Comparison of ENCODE assay signal across 8 cellular contexts in the genomic region with DNA sequence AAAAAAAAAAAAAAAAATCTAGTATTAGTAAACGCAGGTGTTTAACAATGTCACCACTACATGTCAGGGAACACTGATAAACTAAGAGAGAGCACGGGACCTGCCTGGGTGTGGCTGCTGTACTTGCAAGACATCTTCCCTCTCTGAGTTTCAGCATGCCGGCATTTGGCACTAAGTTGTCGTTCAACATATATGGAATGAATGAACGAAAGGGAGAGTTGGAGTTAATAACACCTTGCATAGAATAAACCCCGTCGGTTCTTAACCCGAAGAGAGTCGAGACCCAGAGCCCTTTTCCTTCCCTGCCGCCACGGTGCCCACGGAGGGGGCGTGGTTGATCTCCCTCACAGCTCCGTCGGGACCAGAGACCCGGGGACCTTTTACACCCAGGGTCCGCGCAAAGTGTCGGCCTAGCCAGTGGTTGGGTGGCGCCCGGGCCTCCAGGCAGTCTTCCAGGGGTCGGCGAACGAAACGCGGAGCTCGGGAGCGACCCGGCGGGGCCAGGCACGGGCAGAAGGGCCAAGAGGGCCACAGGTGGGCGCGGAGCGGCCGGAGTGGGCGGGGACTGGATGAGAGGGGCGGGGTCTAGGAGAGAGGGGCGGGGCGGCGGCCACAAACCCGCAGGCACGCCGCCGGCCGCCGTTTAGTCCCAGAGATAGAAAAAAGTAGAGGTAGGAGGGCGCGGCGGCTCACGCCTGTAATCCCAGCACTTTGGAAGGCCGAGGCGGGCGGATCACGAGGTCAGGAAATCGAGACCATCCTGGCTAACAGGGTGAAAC. TPM values are rescaled to one million over a fixed set of nuclear protein-coding genes. Genes with fewer than 3 reads are reported as not detected.
DNase-seq lines count a peak whose midpoint lies in the region; ATAC-seq and TF ChIP-seq lines count a peak whose summit lies in the region.

No MANE protein-coding gene starts in this region.

- H3K27me3 Mint-ChIP-seq in activated CD8-positive, alpha-beta T cell treated with anti-CD3 and anti-CD28 coated beads for 36 hours, result no peaks in the 10 kb centered on the region

- peak overlapping the region in 1 of 2 experiments; percentile 55 for H3K4ac ChIP-seq in mesenchymal stem cell (ENCODE audit: low read depth in 1 of 2, low read length in 2 of 2)

- ATAC-seq in GM18498 (IDR thresholded peaks at IDR 0.05; ENCODE audit: unreplicated experiment) (peak; percentile 68), HG02870 (IDR thresholded peaks at IDR 0.05; ENCODE audit: unreplicated experiment) (peak; percentile 67)
- ATAC-seq in activated CD8-positive, alpha-beta T cell treated with anti-CD3 and anti-CD28 coated beads for 36 hours, result peak; percentile 81

- CTCF ChIA-PET in activated CD8-positive, alpha-beta T cell treated with anti-CD3 and anti-CD28 coated beads for 36 hours (lab: Charles Lee), result interaction anchor here (0.7 to 2.7 kb wide), 15 partner anchors 10 to 261 kb away, joined by 3 to 16 read pairs (median 4); partner anchors contain the start of gene ATP6V0E1

- H4K91ac ChIP-seq in mesenchymal stem cell (ENCODE audit: low read length), result peak overlapping the region; percentile 52

- peak overlapping the region; percentile 55 to 98 for H3K18ac ChIP-seq in mesenchymal stem cell (ENCODE audit: low read depth in 1 of 2, low read length in 2 of 2)

- DNase-seq in NCI-H460 (ENCODE audit: extremely low read depth, low read depth), result peak; percentile 40
- peak; percentile 71 for DNase-seq in activated CD8-positive, alpha-beta T cell treated with anti-CD3 and anti-CD28 coated beads for 36 hours
- peak; percentile 58 for DNase-seq in effector CD8-positive, alpha-beta T cell (lab: John Stamatoyannopoulos, UW)
- peak; percentile 76 for DNase-seq in mesenchymal stem cell
- DNase-seq in stimulated activated CD8-positive, alpha-beta memory T cell treated with anti-CD3 and anti-CD28 coated beads, Interleukin-12 subunit alpha, Interleukin-12 subunit beta, amount 100 ng/mL, for 24 hours (ENCODE audit: extremely low read depth), result peak; percentile 22
- no peak for DNase-seq in NCI-H2107 treated with DMSO at 0.1 percent for 48 hours (lab: John Stamatoyannopoulos, UW; ENCODE audit: unreplicated experiment)

- POLR2A ChIA-PET in activated CD8-positive, alpha-beta T cell treated with anti-CD3 and anti-CD28 coated beads for 36 hours (lab: Charles Lee), result interaction anchor here (0.6 to 2.7 kb wide), 3 partner anchors 26 to 188 kb away, joined by 3 to 14 read pairs (median 4); partner anchors contain the start of gene ATP6V0E1

- peak overlapping the region in 1 of 2 experiments; percentile 38 for H3K14ac ChIP-seq in mesenchymal stem cell (ENCODE audit: low read length in 2 of 2)

- no peaks in the 10 kb centered on the region for H3K9me3 ChIP-seq in mesenchymal stem cell (ENCODE audit: control insufficient read depth, low read length)

- H4K8ac ChIP-seq in mesenchymal stem cell (ENCODE audit: low read length), result peak overlapping the region; percentile 83

- WGBS in mesenchymal stem cell, result 13% methylated on average over 47 of the region's 55 CpGs

- no peak overlapping the region for H3K23ac ChIP-seq in mesenchymal stem cell (ENCODE audit: low read length in 2 of 2)

- no peak overlapping the region for H2BK120ac ChIP-seq in mesenchymal stem cell (ENCODE audit: low read depth, low read length)

- H2BK5ac ChIP-seq in mesenchymal stem cell (ENCODE audit: low read depth, low read length, poor library complexity, severe bottlenecking), result no peak overlapping the region

- peaks cover 34% of the 10 kb centered on the region for H3K4me1 Mint-ChIP-seq in activated CD8-positive, alpha-beta T cell treated with anti-CD3 and anti-CD28 coated beads for 36 hours (ENCODE audit: low read depth)

- H3K4me2 ChIP-seq in mesenchymal stem cell (ENCODE audit: low read length, poor library complexity, severe bottlenecking), result peak overlapping the region; percentile 65

- H3K27me3 ChIP-seq in mesenchymal stem cell (ENCODE audit: control insufficient read depth in 1 of 2, insufficient read depth in 1 of 2, low read length in 2 of 2), result no peaks in the 10 kb centered on the region

- no peaks in the 10 kb centered on the region for H3K9me3 Mint-ChIP-seq in activated CD8-positive, alpha-beta T cell treated with anti-CD3 and anti-CD28 coated beads for 36 hours

- no peak overlapping the region for H3K27ac ChIP-seq in mesenchymal stem cell (ENCODE audit: low read length, poor library complexity, severe bottlenecking)

- H3K36me3 Mint-ChIP-seq in activated CD8-positive, alpha-beta T cell treated with anti-CD3 and anti-CD28 coated beads for 36 hours (ENCODE audit: low read depth), result peaks cover 20% of the 10 kb centered on the region

- H3K4me3 ChIP-seq in mesenchymal stem cell (ENCODE audit: insufficient read depth in 1 of 2, low read depth in 1 of 2, low read length in 2 of 2), result peak overlapping the region; percentile 52 to 100

- peaks cover 0 to 16% of the 10 kb centered on the region in 2 experiments for H3K36me3 ChIP-seq in mesenchymal stem cell (ENCODE audit: control insufficient read depth in 1 of 2, insufficient read depth in 2 of 2, low read depth in 1 of 2, low read length in 2 of 2)

- intact Hi-C loops in activated CD8-positive, alpha-beta T cell treated with anti-CD3 and anti-CD28 coated beads for 36 hours (cut with micrococcal nuclease), result no loop called here

- peak overlapping the region; percentile 96 for H3K27ac Mint-ChIP-seq in activated CD8-positive, alpha-beta T cell treated with anti-CD3 and anti-CD28 coated beads for 36 hours

- no peak for TF ChIP-seq CTCF in activated CD8-positive, alpha-beta T cell treated with anti-CD3 and anti-CD28 coated beads for 36 hours (IDR thresholded peaks at IDR 0.05)

- H3K9ac ChIP-seq in mesenchymal stem cell (ENCODE audit: low read length), result peak overlapping the region; percentile 100

- H2BK15ac ChIP-seq in mesenchymal stem cell (ENCODE audit: low read depth, poor library complexity, severe bottlenecking), result no peak overlapping the region

- H3K79me1 ChIP-seq in mesenchymal stem cell (replicated peaks; ENCODE audit: low read length, poor library complexity, severe bottlenecking), result peaks cover 19% of the 10 kb centered on the region

- peak overlapping the region; percentile 100 for H3K4me3 Mint-ChIP-seq in activated CD8-positive, alpha-beta T cell treated with anti-CD3 and anti-CD28 coated beads for 36 hours

- H3K4me1 ChIP-seq in mesenchymal stem cell (ENCODE audit: control insufficient read depth, insufficient read depth, low read depth, low read length), result peaks cover 16% of the 10 kb centered on the region

- H2AFZ ChIP-seq in mesenchymal stem cell (ENCODE audit: low read depth, low read length), result peak overlapping the region; percentile 98

- peak overlapping the region; percentile 28 to 77 for H2BK12ac ChIP-seq in mesenchymal stem cell (ENCODE audit: low read length in 2 of 2)

- H2AK5ac ChIP-seq in mesenchymal stem cell (ENCODE audit: low read length, severe bottlenecking), result no peak overlapping the region

RNA-seq across cellular contexts. Expression of gene RPL26L1, which starts 0.8 kb away (rescaled TPM):
- 104 and 105 TPM in 2 replicates for total RNA-seq in NCI-H460 (2014; rRNA removed; shearing (Covaris generic))
- 104 and 105 TPM in 2 replicates for polyA plus RNA-seq in NCI-H460 (2014; cell fraction: nucleus; rRNA removed)
- 10 to 100 TPM; 72.9 to 74.9 TPM for total RNA-seq in activated CD8-positive, alpha-beta T cell treated with anti-CD3 and anti-CD28 coated beads for 36 hours
- polyA plus RNA-seq in mesenchymal stem cell (2013, experiment 1 of 2), result 77.2 TPM
- 75.2 TPM for polyA plus RNA-seq in mesenchymal stem cell (2013, experiment 2 of 2)

RNA-seq across cellular contexts. Expression of gene ATP6V0E1, which starts 25.1 kb away (rescaled TPM):
- 135 and 154 TPM in 2 replicates for total RNA-seq in NCI-H460 (2014; rRNA removed; shearing (Covaris generic))
- polyA plus RNA-seq in NCI-H460 (2014; cell fraction: nucleus; rRNA removed), result 64.5 and 65.5 TPM in 2 replicates
- total RNA-seq in activated CD8-positive, alpha-beta T cell treated with anti-CD3 and anti-CD28 coated beads for 36 hours, result 10 to 100 TPM; 68.0 to 79.8 TPM
- polyA plus RNA-seq in mesenchymal stem cell (2013, experiment 1 of 2), result 462 TPM
- 468 TPM for polyA plus RNA-seq in mesenchymal stem cell (2013, experiment 2 of 2)
